7 cellular contexts compared by ENCODE assay signal in the genomic region with DNA sequence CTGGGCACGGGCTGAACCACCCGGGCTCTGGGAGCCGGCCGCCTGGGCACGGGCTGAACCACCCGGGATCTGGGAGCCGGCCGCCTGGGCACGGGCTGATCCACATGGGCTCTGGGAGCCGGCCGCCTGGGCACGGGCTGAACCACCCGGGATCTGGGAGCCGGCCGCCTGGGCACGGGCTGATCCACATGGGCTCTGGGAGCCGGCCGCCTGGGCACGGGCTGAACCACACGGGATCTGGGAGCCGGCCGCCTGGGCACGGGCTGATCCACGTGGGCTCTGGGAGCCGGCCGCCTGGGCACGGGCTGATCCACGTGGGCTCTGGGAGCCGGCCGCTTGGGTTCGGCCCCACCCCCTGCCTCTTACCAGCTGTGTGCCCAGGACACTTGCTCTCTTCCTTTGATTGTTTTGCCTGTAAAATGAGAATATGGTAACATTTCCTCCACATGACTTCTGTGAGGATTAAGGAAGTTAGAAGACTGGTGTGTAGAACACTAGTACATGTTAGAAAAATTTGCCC. TPM values are rescaled to one million over a fixed set of nuclear protein-coding genes. Genes with fewer than 3 reads are reported as not detected.
A peak's percentile ranks its signal among the peaks of the same experiment; 100 is the strongest.
DNase-seq lines count a peak whose midpoint lies in the region; TF ChIP-seq lines count a peak whose summit lies in the region.
"Not testable (repeated sequence)": the region's sequence is repeated elsewhere in the genome, so short reads cannot be mapped to it uniquely, and the experiment has no call there.
"Had no signal": no experiment of that assay in that cellular context is flagged by ENCODE, and none has a peak within 500 bp of the region (broad histone marks: within the 10 kb centered on the region; RNA-seq: fewer than 3 reads in every experiment).

No MANE protein-coding gene starts in this region.

- H3K27ac Mint-ChIP-seq in endothelial cell (ENCODE audit: unreplicated experiment) = peak overlapping the region; percentile 25
- not testable (repeated sequence) for H3K27ac Mint-ChIP-seq in osteocyte (ENCODE audit: unreplicated experiment)

- H3K4me3 Mint-ChIP-seq in endothelial cell (ENCODE audit: unreplicated experiment); osteocyte (ENCODE audit: unreplicated experiment): not testable (repeated sequence)

- DNase-seq in MG63 = peak; percentile 72
- DNase-seq in endothelial cell (ENCODE audit: low spot score) = not testable (repeated sequence)
- peak; percentile 4 for DNase-seq in islet precursor cell
- peak; percentile 51 for DNase-seq in osteocyte (ENCODE audit: extremely low spot score, unreplicated experiment)

- H3K9me3 ChIP-seq in MG63 = not testable (repeated sequence)

- not testable (repeated sequence) for H3K27me3 Mint-ChIP-seq in endothelial cell (ENCODE audit: unreplicated experiment)
- peaks cover 13% of the 10 kb centered on the region for H3K27me3 Mint-ChIP-seq in osteocyte (ENCODE audit: unreplicated experiment)

- not testable (repeated sequence) for H3K4me3 ChIP-seq in MG63

- not testable (repeated sequence) for H3K36me3 ChIP-seq in MG63

- H3K9me3 Mint-ChIP-seq in endothelial cell (ENCODE audit: unreplicated experiment); osteocyte (ENCODE audit: unreplicated experiment): not testable (repeated sequence)

- not testable (repeated sequence) for H3K4me1 Mint-ChIP-seq in endothelial cell (ENCODE audit: unreplicated experiment); osteocyte (ENCODE audit: unreplicated experiment)

- TF ChIP-seq CTCF in endothelial cell (IDR thresholded peaks at IDR 0.05; ENCODE audit: unreplicated experiment); osteocyte (IDR thresholded peaks at IDR 0.05): not testable (repeated sequence)

- H3K27me3 ChIP-seq in MG63 = not testable (repeated sequence)

- H3K36me3 Mint-ChIP-seq in endothelial cell (ENCODE audit: low read depth, unreplicated experiment); osteocyte (ENCODE audit: unreplicated experiment): not testable (repeated sequence)

RNA-seq across cellular contexts. Expression of a gene that starts 33.1 kb away (rescaled TPM):
- 1,095 and 1,946 TPM in 2 replicates for total RNA-seq in MG63 (2014; rRNA removed; shearing (Covaris generic); ENCODE audit: low replicate concordance)
- 685 TPM for total RNA-seq in endothelial cell (ENCODE audit: unreplicated experiment)
- total RNA-seq in osteocyte = 471 and 474 TPM in 2 replicates

RNA-seq across cellular contexts. Expression of a gene that starts 48.7 kb away (rescaled TPM):
- 0.89 and 5.3 TPM in 2 replicates for total RNA-seq in MG63 (2014; rRNA removed; shearing (Covaris generic); ENCODE audit: low replicate concordance)
- total RNA-seq in endothelial cell (ENCODE audit: unreplicated experiment) = 1.7 TPM
- 1.0 and 1.5 TPM in 2 replicates for total RNA-seq in osteocyte
- total RNA-seq: A673; CD4-positive, alpha-beta memory T cell; CD4-positive, CD25-positive, alpha-beta regulatory T cell had no signal
